1 cellular context compared by ENCODE assay signal in genomic region chrX:19343085-19343461, GRCh38.
TF ChIP-seq lines count a peak whose summit lies in the region.

No MANE protein-coding gene starts in this region.

TF ChIP-seq in HepG2, 621 proteins besides CTCF, POLR2A, EP300 and RAD21 (continued from another document):
- TF ChIP-seq USF2 (IDR thresholded peaks at IDR 0.05; ENCODE audit: low read depth, low read length) (no peak), USF2 (CRISPR knock-in tag; IDR thresholded peaks at IDR 0.05; ENCODE audit: borderline replicate concordance) (no peak), ZSCAN25 (CRISPR knock-in tag; IDR thresholded peaks at IDR 0.05) (no peak), MEF2D (CRISPR knock-in tag; IDR thresholded peaks at IDR 0.05) (no peak)
